In genomic region chr3:110423276-110423675, GRCh38 we compare ENCODE assay signal across 2 cellular contexts.
TF ChIP-seq lines count a peak whose summit lies in the region.

No MANE protein-coding gene starts in this region.

TF ChIP-seq in SK-N-SH, 30 proteins besides CTCF, POLR2A, EP300 and RAD21 (continued from another document):
- no peak for TF ChIP-seq SIN3A (IDR thresholded peaks at IDR 0.05; ENCODE audit: borderline replicate concordance, low read depth, low read length)
- no peak for TF ChIP-seq NRF1 (IDR thresholded peaks at IDR 0.05; ENCODE audit: low read depth, low read length)
- TF ChIP-seq TAF1 (IDR thresholded peaks at IDR 0.05; ENCODE audit: borderline replicate concordance, low read depth, low read length) = no peak
- TF ChIP-seq JUND (IDR thresholded peaks at IDR 0.05) = no peak
- TF ChIP-seq, protein P1, sequence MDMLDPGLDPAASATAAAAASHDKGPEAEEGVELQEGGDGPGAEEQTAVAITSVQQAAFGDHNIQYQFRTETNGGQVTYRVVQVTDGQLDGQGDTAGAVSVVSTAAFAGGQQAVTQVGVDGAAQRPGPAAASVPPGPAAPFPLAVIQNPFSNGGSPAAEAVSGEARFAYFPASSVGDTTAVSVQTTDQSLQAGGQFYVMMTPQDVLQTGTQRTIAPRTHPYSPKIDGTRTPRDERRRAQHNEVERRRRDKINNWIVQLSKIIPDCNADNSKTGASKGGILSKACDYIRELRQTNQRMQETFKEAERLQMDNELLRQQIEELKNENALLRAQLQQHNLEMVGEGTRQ (IDR thresholded peaks at IDR 0.05; ENCODE audit: borderline replicate concordance, low read depth, low read length) = no peak

TF ChIP-seq in SK-N-SH treated with all-trans-retinoic acid at 6 μM for 48 hours, 23 proteins besides CTCF, POLR2A, EP300 and RAD21 (continued from another document):
- TF ChIP-seq ISL1 (CRISPR knock-in tag; IDR thresholded peaks at IDR 0.05) (no peak), TSHZ2 (CRISPR knock-in tag; IDR thresholded peaks at IDR 0.05) (no peak), ZFP30 (CRISPR knock-in tag; IDR thresholded peaks at IDR 0.05) (no peak), GLIS3 (CRISPR knock-in tag; IDR thresholded peaks at IDR 0.05) (no peak), CSRNP3 (CRISPR knock-in tag; IDR thresholded peaks at IDR 0.05) (no peak), SNAI2 (CRISPR knock-in tag; IDR thresholded peaks at IDR 0.05) (no peak), ZNF565 (CRISPR knock-in tag; conservative IDR thresholded peaks at IDR 0.05; ENCODE audit: low read depth) (no peak), ARNTL (CRISPR knock-in tag; IDR thresholded peaks at IDR 0.05; ENCODE audit: borderline replicate concordance, low read depth) (no peak), RARB (CRISPR knock-in tag; IDR thresholded peaks at IDR 0.05) (no peak), BACH2 (CRISPR knock-in tag; IDR thresholded peaks at IDR 0.05; ENCODE audit: borderline replicate concordance) (no peak), OSR1 (CRISPR knock-in tag; IDR thresholded peaks at IDR 0.05) (no peak), ESRRG (CRISPR knock-in tag; IDR thresholded peaks at IDR 0.05) (no peak), ZNF8 (CRISPR knock-in tag; IDR thresholded peaks at IDR 0.05) (no peak), TCF4 (CRISPR knock-in tag; IDR thresholded peaks at IDR 0.05; ENCODE audit: borderline replicate concordance) (no peak), ZNF70 (CRISPR knock-in tag; IDR thresholded peaks at IDR 0.05) (no peak)
